26 cellular contexts compared by ENCODE assay signal in genomic region chr9:68785965-68786364, GRCh38.
"Had no signal": no experiment of that assay in that cellular context is flagged by ENCODE, and none has a peak within 500 bp of the region (broad histone marks: within the 10 kb centered on the region; RNA-seq: fewer than 3 reads in every experiment).

No MANE protein-coding gene starts in this region.

- H3K4me3 Mint-ChIP-seq: nephron; neural crest cell; stimulated activated effector memory CD8-positive, alpha-beta T cell treated with anti-CD3 and anti-CD28 coated beads, Interleukin-12 subunit alpha, Interleukin-12 subunit beta, amount 100 ng/mL, for 72 hours; stimulated activated naive CD8-positive, alpha-beta T cell treated with anti-CD3 and anti-CD28 coated beads, Interleukin-15, Interleukin-2, amounts not matched to agents 100 ng/mL and 50 ng/mL, for 24 hours had no signal

- H3K27ac Mint-ChIP-seq: nephron; stimulated activated effector memory CD8-positive, alpha-beta T cell treated with anti-CD3 and anti-CD28 coated beads, Interleukin-12 subunit alpha, Interleukin-12 subunit beta, amount 100 ng/mL, for 72 hours; stimulated activated naive CD8-positive, alpha-beta T cell treated with anti-CD3 and anti-CD28 coated beads, Interleukin-15, Interleukin-2, amounts not matched to agents 100 ng/mL and 50 ng/mL, for 24 hours had no signal

- H3K36me3 ChIP-seq: pancreas, prostate gland, thoracic aorta, upper lobe of right lung had no signal

- H3K9me3 Mint-ChIP-seq: naive thymus-derived CD8-positive, alpha-beta T cell; nephron; neural crest cell; stimulated activated effector memory CD8-positive, alpha-beta T cell treated with anti-CD3 and anti-CD28 coated beads, Interleukin-12 subunit alpha, Interleukin-12 subunit beta, amount 100 ng/mL, for 72 hours; stimulated activated naive CD8-positive, alpha-beta T cell treated with anti-CD3 and anti-CD28 coated beads, Interleukin-15, Interleukin-2, amounts not matched to agents 100 ng/mL and 50 ng/mL, for 24 hours had no signal

- H3K4me3 ChIP-seq: lower lobe of right lung, pancreas, prostate gland, sigmoid colon, spleen, suprapubic skin, thoracic aorta, tibial artery, upper lobe of right lung had no signal

- H3K27ac ChIP-seq: lower lobe of right lung, pancreas, prostate gland, sigmoid colon, spleen, suprapubic skin, thoracic aorta, tibial artery, upper lobe of right lung had no signal

- DNase-seq: islet precursor cell; lower lobe of right lung; mammary epithelial cell; mesenchymal stem cell; naive thymus-derived CD8-positive, alpha-beta T cell; nucleus accumbens; pancreas; posterior cingulate gyrus; retina; right cardiac atrium; sigmoid colon; small intestine; spleen; stimulated activated CD4-positive, alpha-beta T cell treated with anti-CD3 and anti-CD28 coated beads, Interleukin-4, amount 100 ng/mL, for 24 hours; stimulated activated naive CD4-positive, alpha-beta T cell; tibial artery; trophoblast cell; upper lobe of right lung had no signal

- ATAC-seq: lower lobe of right lung; naive thymus-derived CD8-positive, alpha-beta T cell; pancreas; right cardiac atrium; stimulated activated effector memory CD8-positive, alpha-beta T cell treated with anti-CD3 and anti-CD28 coated beads, Interleukin-12 subunit alpha, Interleukin-12 subunit beta, amount 100 ng/mL, for 72 hours; upper lobe of right lung had no signal

- FAIRE-seq: pancreas, urothelium cell line had no signal

- H3K4me1 ChIP-seq: prostate gland had no signal

- H3K27me3 ChIP-seq: pancreas, sigmoid colon, spleen, suprapubic skin, tibial artery, upper lobe of right lung had no signal

- H3K27me3 Mint-ChIP-seq: naive thymus-derived CD8-positive, alpha-beta T cell; stimulated activated naive CD8-positive, alpha-beta T cell treated with anti-CD3 and anti-CD28 coated beads, Interleukin-15, Interleukin-2, amounts not matched to agents 100 ng/mL and 50 ng/mL, for 24 hours had no signal

- H3K9me3 ChIP-seq: lower lobe of right lung, pancreas, prostate gland, sigmoid colon, spleen, suprapubic skin, thoracic aorta, tibial artery, upper lobe of right lung had no signal
